Comparison of ENCODE assay signal across 8 cellular contexts in the genomic region with DNA sequence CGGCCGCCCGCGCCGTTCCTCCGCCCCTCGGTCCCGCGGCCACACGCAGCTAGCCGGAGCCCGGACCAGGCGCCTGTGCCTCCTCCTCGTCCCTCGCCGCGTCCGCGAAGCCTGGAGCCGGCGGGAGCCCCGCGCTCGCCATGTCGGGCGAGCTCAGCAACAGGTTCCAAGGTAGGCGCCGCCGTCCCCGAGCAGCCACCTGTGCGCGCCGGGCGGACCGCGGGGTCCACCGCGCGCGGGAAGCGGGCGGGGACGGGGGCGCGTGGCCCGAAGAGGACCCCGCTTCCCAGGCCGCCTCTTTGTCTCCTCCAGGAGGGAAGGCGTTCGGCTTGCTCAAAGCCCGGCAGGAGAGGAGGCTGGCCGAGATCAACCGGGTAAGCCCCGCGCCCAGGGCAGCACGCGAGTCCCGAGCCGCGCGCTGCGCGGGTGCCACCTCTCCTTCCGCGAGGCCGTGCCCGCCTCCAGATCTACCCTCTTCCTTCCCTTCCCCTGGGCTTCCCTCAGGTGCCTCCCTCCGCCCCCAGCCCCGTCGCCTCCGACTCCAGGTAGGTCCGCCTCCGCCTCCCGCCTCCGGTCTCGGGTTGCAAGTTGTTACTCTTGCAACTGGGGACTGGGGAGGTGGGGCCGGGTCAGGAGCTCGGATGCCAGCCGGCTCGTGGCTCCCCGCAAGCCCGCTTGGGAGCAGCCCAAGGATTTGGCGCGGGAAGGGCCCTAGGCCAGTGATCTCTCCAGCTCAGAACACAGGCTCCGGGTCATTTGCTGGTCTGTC. TPM values are rescaled to one million over a fixed set of nuclear protein-coding genes. Genes with fewer than 3 reads are reported as not detected.
DNase-seq lines count a peak whose midpoint lies in the region; ATAC-seq and TF ChIP-seq lines count a peak whose summit lies in the region.

AIF1L (plus strand) TSS at position 42 of the 769 bp plus-strand sequence; CDS start at position 141, 99 bp downstream.

- H3K27me3 ChIP-seq in CD4-positive, alpha-beta memory T cell (ENCODE audit: insufficient read depth, low read length): peaks cover 20% of the 10 kb centered on the region

- CTCF ChIA-PET in CD4-positive, alpha-beta memory T cell (lab: Charles Lee; ENCODE audit: partially characterized antibody): interaction anchor here (0.6 kb wide), 1 partner anchor 16 kb away, joined by 3 read pairs; no protein-coding TSS in a partner anchor

- no peak for TF ChIP-seq CTCF in LNCaP clone FGC (IDR thresholded peaks at IDR 0.05; ENCODE audit: control insufficient read depth, extremely low read depth, insufficient read depth)
- TF ChIP-seq CTCF in glutamatergic neuron (IDR thresholded peaks at IDR 0.05; ENCODE audit: partially characterized antibody, unreplicated experiment): peak; percentile 23
- TF ChIP-seq CTCF in osteocyte (IDR thresholded peaks at IDR 0.05): no peak

- no peak for ATAC-seq in HG02759 (IDR thresholded peaks at IDR 0.05; ENCODE audit: unreplicated experiment)
- ATAC-seq in GM18519 (IDR thresholded peaks at IDR 0.05; ENCODE audit: low FRiP score, unreplicated experiment): no peak
- ATAC-seq in HG03280 (IDR thresholded peaks at IDR 0.05; ENCODE audit: unreplicated experiment): no peak

- H3K4me3 Mint-ChIP-seq in CD4-positive, alpha-beta memory T cell: peak within 1 kb of the TSS; percentile 67 to 81 (median 78)
- peak within 1 kb of the TSS; percentile 57 for H3K4me3 Mint-ChIP-seq in activated T-cell treated with anti-CD3 and anti-CD28 coated beads, Interleukin-2, amount 50 U/mL, for 24 hours
- H3K4me3 Mint-ChIP-seq in glutamatergic neuron (ENCODE audit: unreplicated experiment) (peak within 1 kb of the TSS; percentile 81), osteocyte (ENCODE audit: unreplicated experiment) (peak within 1 kb of the TSS; percentile 61)

- H3K27me3 Mint-ChIP-seq in CD4-positive, alpha-beta memory T cell: peaks cover 18 to 21% of the 10 kb centered on the region in 2 donors
- peaks cover 50% of the 10 kb centered on the region for H3K27me3 Mint-ChIP-seq in activated T-cell treated with anti-CD3 and anti-CD28 coated beads, Interleukin-2, amount 50 U/mL, for 24 hours
- H3K27me3 Mint-ChIP-seq in glutamatergic neuron (ENCODE audit: unreplicated experiment): peaks cover 3% of the 10 kb centered on the region
- H3K27me3 Mint-ChIP-seq in osteocyte (ENCODE audit: unreplicated experiment): peaks cover 4% of the 10 kb centered on the region

- H3K4me3 ChIP-seq in CD4-positive, alpha-beta memory T cell (ENCODE audit: low read length in 2 of 2): no peak within 1 kb of the TSS
- peak within 1 kb of the TSS; percentile 64 for H3K4me3 ChIP-seq in LNCaP clone FGC (ENCODE audit: low read depth, low read length)

- POLR2A ChIA-PET in CD4-positive, alpha-beta memory T cell (lab: Charles Lee; ENCODE audit: partially characterized antibody): no interaction called here

- DNase-seq in CD4-positive, alpha-beta memory T cell: peak in 1 of 5 donors; percentile 8
- DNase-seq in LNCaP clone FGC (ENCODE audit: low read depth): no peak
- DNase-seq in activated T-cell treated with anti-CD3 and anti-CD28 coated beads, Interleukin-2, amount 50 U/mL, for 24 hours: peak; percentile 43
- peak; percentile 45 for DNase-seq in glutamatergic neuron
- DNase-seq in osteocyte (ENCODE audit: extremely low spot score, unreplicated experiment): no peak

- no peaks in the 10 kb centered on the region for H3K36me3 Mint-ChIP-seq in CD4-positive, alpha-beta memory T cell
- H3K36me3 Mint-ChIP-seq in activated T-cell treated with anti-CD3 and anti-CD28 coated beads, Interleukin-2, amount 50 U/mL, for 24 hours (ENCODE audit: low read depth): no peaks in the 10 kb centered on the region
- H3K36me3 Mint-ChIP-seq in glutamatergic neuron (ENCODE audit: unreplicated experiment) (no peaks in the 10 kb centered on the region), osteocyte (ENCODE audit: unreplicated experiment) (no peaks in the 10 kb centered on the region)

- H3K4me1 Mint-ChIP-seq in CD4-positive, alpha-beta memory T cell: peaks cover 5 to 13% (median 11%) of the 10 kb centered on the region in 4 donors
- peaks cover 7% of the 10 kb centered on the region for H3K4me1 Mint-ChIP-seq in activated T-cell treated with anti-CD3 and anti-CD28 coated beads, Interleukin-2, amount 50 U/mL, for 24 hours (ENCODE audit: low read depth)
- H3K4me1 Mint-ChIP-seq in glutamatergic neuron (ENCODE audit: low read depth, unreplicated experiment) (peaks cover 6% of the 10 kb centered on the region), osteocyte (ENCODE audit: unreplicated experiment) (peaks cover 41% of the 10 kb centered on the region)

- no peaks in the 10 kb centered on the region for H3K36me3 ChIP-seq in CD4-positive, alpha-beta memory T cell (ENCODE audit: insufficient read depth, low read length)

- no peaks in the 10 kb centered on the region for H3K9me3 Mint-ChIP-seq in CD4-positive, alpha-beta memory T cell
- no peaks in the 10 kb centered on the region for H3K9me3 Mint-ChIP-seq in activated T-cell treated with anti-CD3 and anti-CD28 coated beads, Interleukin-2, amount 50 U/mL, for 24 hours
- H3K9me3 Mint-ChIP-seq in glutamatergic neuron (ENCODE audit: unreplicated experiment) (peaks cover 5% of the 10 kb centered on the region), osteocyte (ENCODE audit: unreplicated experiment) (no peaks in the 10 kb centered on the region)

- intact Hi-C loops in CD4-positive, alpha-beta memory T cell (cut with micrococcal nuclease): no loop called here

- H3K27ac ChIP-seq in CD4-positive, alpha-beta memory T cell (ENCODE audit: low read depth, low read length): no peak within 1 kb of the TSS

- no peaks in the 10 kb centered on the region for H3K9me3 ChIP-seq in CD4-positive, alpha-beta memory T cell (ENCODE audit: control insufficient read depth in 1 of 2, low read length in 2 of 2)

- no peaks in the 10 kb centered on the region for H3K4me1 ChIP-seq in CD4-positive, alpha-beta memory T cell (ENCODE audit: insufficient read depth, low read length)

- H3K27ac Mint-ChIP-seq in CD4-positive, alpha-beta memory T cell: no peak within 1 kb of the TSS
- no peak within 1 kb of the TSS for H3K27ac Mint-ChIP-seq in activated T-cell treated with anti-CD3 and anti-CD28 coated beads, Interleukin-2, amount 50 U/mL, for 24 hours
- H3K27ac Mint-ChIP-seq in glutamatergic neuron (ENCODE audit: unreplicated experiment) (no peak within 1 kb of the TSS), osteocyte (ENCODE audit: unreplicated experiment) (peak within 1 kb of the TSS; percentile 17)

RNA-seq across cellular contexts. Expression of gene AIF1L, which starts in this region (rescaled TPM):
- under 1 TPM in 1 of 2 experiments, not detected in 1; 0.15 TPM for total RNA-seq in CD4-positive, alpha-beta memory T cell
- polyA plus RNA-seq in CD4-positive, alpha-beta memory T cell: not detected
- 16.7 TPM for total RNA-seq in glutamatergic neuron (ENCODE audit: unreplicated experiment)
- 26.3 and 31.1 TPM in 2 replicates for total RNA-seq in osteocyte

Comparison
In these comparisons a context has a peak if more than half of its experiments do, and no peak if none do; other contexts are left out.
1. RNA of gene AIF1L (total RNA-seq): 26.3 to 31.1 TPM in osteocyte and 16.7 TPM in glutamatergic neuron (single experiment); 0.15 TPM in CD4-positive, alpha-beta memory T cell; every median in the first group is over 10 times any median in the second.
2. DNase-seq: peak in activated T-cell treated with anti-CD3 and anti-CD28 coated beads, Interleukin-2, amount 50 U/mL, for 24 hours (single experiment) and glutamatergic neuron (single experiment); none in LNCaP clone FGC (single experiment) and osteocyte (single experiment).
3. Peak in every context shown above with its lines, with median percentiles within 50 percentile points of each other: H3K4me3 Mint-ChIP-seq.